Comparison of ENCODE assay signal across 15 cellular contexts in the genomic region with DNA sequence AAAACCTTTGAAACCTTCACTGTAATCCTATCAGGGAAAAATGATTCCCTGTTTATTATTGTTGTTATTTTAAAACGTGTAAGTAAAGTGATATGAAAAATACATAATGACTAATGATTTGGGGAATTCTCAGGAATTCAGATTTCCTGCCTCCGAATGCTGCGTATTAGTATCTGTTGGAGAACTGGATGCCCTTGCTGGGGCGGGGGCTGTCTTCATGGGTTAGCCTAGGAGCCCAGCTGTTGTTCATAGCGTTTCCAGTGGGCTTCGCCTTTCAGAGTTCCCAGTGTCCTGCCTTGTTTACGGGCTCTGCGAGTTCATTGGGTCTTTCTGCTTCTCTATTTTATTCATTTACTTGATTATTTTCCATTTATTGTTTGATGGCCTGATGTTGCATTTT. TPM values are rescaled to one million over a fixed set of nuclear protein-coding genes. Genes with fewer than 3 reads are reported as not detected.
DNase-seq lines count a peak whose midpoint lies in the region; ATAC-seq and TF ChIP-seq lines count a peak whose summit lies in the region.
"Had no signal": no experiment of that assay in that cellular context is flagged by ENCODE, and none has a peak within 500 bp of the region (broad histone marks: within the 10 kb centered on the region; RNA-seq: fewer than 3 reads in every experiment).

No MANE protein-coding gene starts in this region.

- H3K27ac Mint-ChIP-seq in activated T-cell treated with anti-CD3 and anti-CD28 coated beads, Interleukin-2, amount 50 U/mL, for 24 hours: peak overlapping the region; percentile 28
- peak overlapping the region; percentile 31 for H3K27ac Mint-ChIP-seq in osteocyte (ENCODE audit: unreplicated experiment)
- H3K27ac Mint-ChIP-seq: CD8-positive, alpha-beta T cell had no signal

- H3K36me3 Mint-ChIP-seq in activated T-cell treated with anti-CD3 and anti-CD28 coated beads, Interleukin-2, amount 50 U/mL, for 24 hours (ENCODE audit: low read depth): peaks cover 88% of the 10 kb centered on the region
- H3K36me3 Mint-ChIP-seq in osteocyte (ENCODE audit: unreplicated experiment): peaks cover 40% of the 10 kb centered on the region

- H3K4me1 ChIP-seq in SJSA1 (replicated peaks): peaks cover 16% of the 10 kb centered on the region

- no peaks in the 10 kb centered on the region for H3K27me3 ChIP-seq in SJSA1 (replicated peaks)

- H3K36me3 ChIP-seq in SJSA1: peaks cover 93% of the 10 kb centered on the region

- no peak for ATAC-seq in HG02623 (IDR thresholded peaks at IDR 0.05; ENCODE audit: unreplicated experiment)
- no peak for ATAC-seq in Right ventricle myocardium inferior
- ATAC-seq: CD8-positive, alpha-beta T cell; GM12878 had no signal

- no peak for DNase-seq in activated T-cell treated with anti-CD3 and anti-CD28 coated beads, Interleukin-2, amount 50 U/mL, for 24 hours
- no peak for DNase-seq in activated T-cell treated with anti-CD3 and anti-CD28 coated beads, Interleukin-2, amount 50 U/mL, for 1 hour
- no peak for DNase-seq in SJSA1 (ENCODE audit: low read depth in 1 of 2, low spot score in 2 of 2)
- DNase-seq in dermis blood vessel endothelial cell: peak; percentile 23
- no peak for DNase-seq in osteocyte (ENCODE audit: extremely low spot score, unreplicated experiment)
- no peak for DNase-seq in NCI-H524 treated with DMSO at 0.1 percent for 48 hours (lab: John Stamatoyannopoulos, UW)
- no peak for DNase-seq in Right ventricle myocardium inferior (ENCODE audit: missing footprints)
- DNase-seq: CD8-positive, alpha-beta T cell; COR-L47; DMS153; DND-41 had no signal

- intact Hi-C loops in Right ventricle myocardium inferior (cut with DNase I): no loop called here

- H3K4me3 Mint-ChIP-seq in activated T-cell treated with anti-CD3 and anti-CD28 coated beads, Interleukin-2, amount 50 U/mL, for 24 hours: no peak overlapping the region
- no peak overlapping the region for H3K4me3 Mint-ChIP-seq in osteocyte (ENCODE audit: unreplicated experiment)
- H3K4me3 Mint-ChIP-seq: CD14-positive monocyte; CD8-positive, alpha-beta T cell had no signal

- no peaks in the 10 kb centered on the region for H3K9me3 Mint-ChIP-seq in activated T-cell treated with anti-CD3 and anti-CD28 coated beads, Interleukin-2, amount 50 U/mL, for 24 hours
- no peaks in the 10 kb centered on the region for H3K9me3 Mint-ChIP-seq in osteocyte (ENCODE audit: unreplicated experiment)
- H3K9me3 Mint-ChIP-seq: CD8-positive, alpha-beta T cell had no signal

- no peak for TF ChIP-seq CTCF in osteocyte (IDR thresholded peaks at IDR 0.05)

- peaks cover 25% of the 10 kb centered on the region for H3K4me1 Mint-ChIP-seq in activated T-cell treated with anti-CD3 and anti-CD28 coated beads, Interleukin-2, amount 50 U/mL, for 24 hours (ENCODE audit: low read depth)
- peaks cover 21% of the 10 kb centered on the region for H3K4me1 Mint-ChIP-seq in osteocyte (ENCODE audit: unreplicated experiment)
- H3K4me1 Mint-ChIP-seq: CD14-positive monocyte had no signal

- no peaks in the 10 kb centered on the region for H3K27me3 Mint-ChIP-seq in activated T-cell treated with anti-CD3 and anti-CD28 coated beads, Interleukin-2, amount 50 U/mL, for 24 hours
- H3K27me3 Mint-ChIP-seq in osteocyte (ENCODE audit: unreplicated experiment): no peaks in the 10 kb centered on the region

- no peaks in the 10 kb centered on the region for H3K9me3 ChIP-seq in SJSA1 (replicated peaks)

- peak overlapping the region; percentile 9 for H3K27ac ChIP-seq in SJSA1
- H3K27ac ChIP-seq: 22Rv1 had no signal

- H3K4me3 ChIP-seq in SJSA1: no peak overlapping the region
- H3K4me3 ChIP-seq: GM12878 had no signal

RNA-seq across cellular contexts. Expression of a gene that starts 18.4 kb away (rescaled TPM):
- 108 and 124 TPM in 2 replicates for total RNA-seq in SJSA1 (2014; rRNA removed; shearing (Covaris generic))
- total RNA-seq in dermis blood vessel endothelial cell (23.8 and 24.8 TPM in 2 replicates), osteocyte (34.3 and 35.6 TPM in 2 replicates), Right ventricle myocardium inferior (27.9 TPM)
